In the genomic region with DNA sequence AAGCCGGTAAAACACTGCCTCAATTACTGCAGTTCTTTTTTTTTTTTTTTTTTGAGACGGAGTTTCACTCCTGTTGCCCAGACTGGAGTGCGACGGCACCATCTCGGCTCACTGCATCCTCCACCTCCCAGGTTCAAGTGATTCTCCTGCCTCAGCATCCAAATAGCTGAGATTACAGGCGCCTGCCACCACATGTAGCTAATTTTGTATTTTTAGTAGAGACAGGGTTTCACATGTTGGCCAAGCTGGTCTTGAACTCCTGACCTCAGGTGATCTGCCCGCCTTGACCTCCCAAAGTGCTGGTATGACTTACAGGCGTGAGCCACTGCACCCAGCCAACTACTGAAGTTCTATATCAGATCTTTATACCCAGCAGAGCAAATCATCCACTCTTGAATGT, we compare ENCODE assay signal across 5 cellular contexts. TPM values are rescaled to one million over a fixed set of nuclear protein-coding genes. Genes with fewer than 3 reads are reported as not detected.
"Had no signal": no experiment of that assay in that cellular context is flagged by ENCODE, and none has a peak within 500 bp of the region (broad histone marks: within the 10 kb centered on the region; RNA-seq: fewer than 3 reads in every experiment).

No MANE protein-coding gene starts in this region.

RNA-seq across cellular contexts. Expression of a gene that starts 7.8 kb away (rescaled TPM):
- total RNA-seq: HepG2, SJCRH30 had no signal

RNA-seq across cellular contexts. Expression of a gene that starts 30.5 kb away (rescaled TPM):
- total RNA-seq: HepG2, NCI-H460, SJCRH30 had no signal
- polyA plus RNA-seq: HepG2 had no signal

RNA-seq across cellular contexts. Expression of a gene that starts 39.6 kb away (rescaled TPM):
- total RNA-seq: HT1080, NCI-H460, Right ventricle myocardium inferior, SJCRH30 had no signal
